In genomic region chr10:92183199-92183598, GRCh38 we compare ENCODE assay signal across 20 cellular contexts.
DNase-seq lines count a peak whose midpoint lies in the region; ATAC-seq, FAIRE-seq and TF ChIP-seq lines count a peak whose summit lies in the region.
"Had no signal": no experiment of that assay in that cellular context is flagged by ENCODE, and none has a peak within 500 bp of the region (broad histone marks: within the 10 kb centered on the region; RNA-seq: fewer than 3 reads in every experiment).

No MANE protein-coding gene starts in this region.

- H3K36me3 ChIP-seq in Karpas-422 (ENCODE audit: insufficient read depth, low read length): 0 out of 2 replicates have a peak, but pooled peaks cover 3% of the 10 kb centered on the region

- H3K4me3 ChIP-seq in Karpas-422 (ENCODE audit: low read length): no peak overlapping the region
- H3K4me3 ChIP-seq: A549; BLaER1 treated with 17β-estradiol and CSF1 and Interleukin-3, amounts not matched to agents 10 nM and 100 nM had no signal

- no peak for TF ChIP-seq POLR2A in H54 (IDR thresholded peaks at IDR 0.05; ENCODE audit: low read depth, low read length)

- H3K27ac ChIP-seq in Karpas-422 (ENCODE audit: low read length): no peak overlapping the region
- H3K27ac ChIP-seq: A549; BLaER1 treated with 17β-estradiol and CSF1 and Interleukin-3, amounts not matched to agents 10 nM and 100 nM; C4-2B had no signal

- H3K4me1 ChIP-seq in Karpas-422 (ENCODE audit: low read length): peaks cover 21% of the 10 kb centered on the region
- H3K4me1 ChIP-seq: A549, Caco-2 had no signal

- peak; percentile 43 for FAIRE-seq in H54 (lab: Jason Lieb, UNC)
- FAIRE-seq in colon (lab: Jason Lieb, UNC): peak; percentile 18
- FAIRE-seq in frontal cortex (lab: Jason Lieb, UNC): peak; percentile 55
- FAIRE-seq: A549, D721Med, GM12891 had no signal

- no peak overlapping the region for H3K4me2 ChIP-seq in Karpas-422 (ENCODE audit: low read depth, low read length, poor library complexity, severe bottlenecking)
- H3K4me2 ChIP-seq: A549; BLaER1 treated with 17β-estradiol and CSF1 and Interleukin-3, amounts not matched to agents 10 nM and 100 nM had no signal

- H2AFZ ChIP-seq in Karpas-422 (ENCODE audit: low read length): no peak overlapping the region

- DNase-seq in H54 (ENCODE audit: insufficient read length, low spot score): no peak
- no peak for DNase-seq in frontal cortex (ENCODE audit: low spot score in 2 of 2)
- DNase-seq in GM19238 (ENCODE audit: insufficient read length, low spot score): no peak
- no peak for DNase-seq in Karpas-422
- DNase-seq: 8988T; AML-193; Caco-2; Calu3; CD4-positive, alpha-beta T cell; CD8-positive, alpha-beta T cell; DMS79 treated with DMSO at 0.1 percent for 48 hours; GF-D8 had no signal

- H3K9me3 ChIP-seq in Karpas-422 (ENCODE audit: low read length): no peaks in the 10 kb centered on the region
- H3K9me3 ChIP-seq: A549; BLaER1 treated with 17β-estradiol and CSF1 and Interleukin-3, amounts not matched to agents 10 nM and 100 nM; Caco-2 had no signal

- peaks cover 28% of the 10 kb centered on the region; the same call in 1 of the 2 replicates for H3K79me2 ChIP-seq in Karpas-422 (ENCODE audit: low read length)

- no peaks in the 10 kb centered on the region for H3K27me3 ChIP-seq in Karpas-422 (ENCODE audit: low read length)
- H3K27me3 ChIP-seq: BLaER1 treated with 17β-estradiol and CSF1 and Interleukin-3, amounts not matched to agents 10 nM and 100 nM had no signal

- H4K20me1 ChIP-seq in Karpas-422 (ENCODE audit: insufficient read depth, low read depth, low read length): no peaks in the 10 kb centered on the region
- H4K20me1 ChIP-seq: BLaER1 treated with 17β-estradiol and CSF1 and Interleukin-3, amounts not matched to agents 10 nM and 100 nM had no signal

- no peaks in the 10 kb centered on the region for H3K9me2 ChIP-seq in Karpas-422 (replicated peaks; ENCODE audit: insufficient read depth, low read length)

- H3K9ac ChIP-seq in Karpas-422 (ENCODE audit: low read length): no peak overlapping the region
- H3K9ac ChIP-seq: BLaER1 treated with 17β-estradiol and CSF1 and Interleukin-3, amounts not matched to agents 10 nM and 100 nM had no signal

- ATAC-seq in GM19455 (IDR thresholded peaks at IDR 0.05; ENCODE audit: unreplicated experiment) (no peak), HG03039 (IDR thresholded peaks at IDR 0.05; ENCODE audit: unreplicated experiment) (no peak)
- ATAC-seq: A549; CD8-positive, alpha-beta T cell had no signal
